ENCODE assay signal across 1 cellular context in genomic region chr16:82329504-82330192, GRCh38.
TF ChIP-seq lines count a peak whose summit lies in the region.

No MANE protein-coding gene starts in this region.

TF ChIP-seq in HepG2, 621 proteins besides CTCF, POLR2A, EP300 and RAD21 (continued from another document and continues in another):
- TF ChIP-seq RERE (CRISPR knock-in tag; IDR thresholded peaks at IDR 0.05; ENCODE audit: low read depth) (no peak; the same call in 1 of the 2 replicates), KLF13 (CRISPR knock-in tag; IDR thresholded peaks at IDR 0.05) (no peak), HMGXB4 (CRISPR knock-in tag; IDR thresholded peaks at IDR 0.05; ENCODE audit: borderline replicate concordance in 1 of 2, low read depth in 1 of 2) (no peak), ZNF558 (CRISPR knock-in tag; IDR thresholded peaks at IDR 0.05; ENCODE audit: borderline replicate concordance) (no peak), ZSCAN31 (CRISPR knock-in tag; IDR thresholded peaks at IDR 0.05; ENCODE audit: low read depth) (no peak), CBX5 (CRISPR knock-in tag; IDR thresholded peaks at IDR 0.05; ENCODE audit: borderline replicate concordance) (peak; percentile 84; the same call in 1 of the 2 replicates), U2AF2 (IDR thresholded peaks at IDR 0.05; ENCODE audit: low read depth, low read length) (no peak), ZNF317 (CRISPR knock-in tag; IDR thresholded peaks at IDR 0.05) (peak; percentile 52; the same call in 1 of the 2 replicates), TRIM22 (IDR thresholded peaks at IDR 0.05) (no peak), ZBTB34 (CRISPR knock-in tag; IDR thresholded peaks at IDR 0.05) (no peak), SETDB1 (CRISPR knock-in tag; IDR thresholded peaks at IDR 0.05; ENCODE audit: borderline replicate concordance) (no peak), SYNCRIP (IDR thresholded peaks at IDR 0.05; ENCODE audit: insufficient read depth, low read depth, low read length) (no peak), RXRB (CRISPR knock-in tag; IDR thresholded peaks at IDR 0.05; ENCODE audit: borderline replicate concordance) (peak; percentile 44), ZNF800 (CRISPR knock-in tag; IDR thresholded peaks at IDR 0.05) (no peak), ZBTB25 (CRISPR knock-in tag; IDR thresholded peaks at IDR 0.05) (no peak), ZNF839 (CRISPR knock-in tag; IDR thresholded peaks at IDR 0.05; ENCODE audit: borderline replicate concordance) (no peak), STAT5B (CRISPR knock-in tag; IDR thresholded peaks at IDR 0.05) (no peak), THAP9 (CRISPR knock-in tag; IDR thresholded peaks at IDR 0.05; ENCODE audit: borderline replicate concordance) (no peak), ZNF280B (CRISPR knock-in tag; IDR thresholded peaks at IDR 0.05; ENCODE audit: borderline replicate concordance) (no peak), SP2 (CRISPR knock-in tag; IDR thresholded peaks at IDR 0.05) (no peak), FIP1L1 (IDR thresholded peaks at IDR 0.05; ENCODE audit: borderline replicate concordance, insufficient read depth, low read depth, low read length) (no peak), ZBTB43 (CRISPR knock-in tag; conservative IDR thresholded peaks at IDR 0.05) (no peak), PTBP1 (IDR thresholded peaks at IDR 0.05; ENCODE audit: low read depth, low read length, poor library complexity, severe bottlenecking) (no peak), ZNF180 (CRISPR knock-in tag; IDR thresholded peaks at IDR 0.05; ENCODE audit: borderline replicate concordance, low read depth) (no peak), KLF12 (CRISPR knock-in tag; IDR thresholded peaks at IDR 0.05; ENCODE audit: borderline replicate concordance) (no peak), THRA (CRISPR knock-in tag; IDR thresholded peaks at IDR 0.05; ENCODE audit: borderline replicate concordance) (no peak; the same call in 1 of the 2 replicates), RBAK (CRISPR knock-in tag; IDR thresholded peaks at IDR 0.05) (0 out of 2 replicates have a peak, but pooled peaks have one; percentile 34), WIZ (CRISPR knock-in tag; IDR thresholded peaks at IDR 0.05) (no peak), ZC3H4 (CRISPR knock-in tag; IDR thresholded peaks at IDR 0.05; ENCODE audit: borderline replicate concordance) (no peak), MED1 (CRISPR knock-in tag; IDR thresholded peaks at IDR 0.05) (0 out of 2 replicates have a peak, but pooled peaks have one; percentile 29), JDP2 (CRISPR knock-in tag; IDR thresholded peaks at IDR 0.05; ENCODE audit: borderline replicate concordance) (no peak), ETV5 (CRISPR knock-in tag; IDR thresholded peaks at IDR 0.05; ENCODE audit: borderline replicate concordance) (no peak; the same call in 1 of the 2 replicates), CEBPB (IDR thresholded peaks at IDR 0.05; ENCODE audit: borderline replicate concordance, low read depth, low read length) (peak; percentile 54; the same call in 1 of the 2 replicates), NFKBIZ (CRISPR knock-in tag; IDR thresholded peaks at IDR 0.05) (no peak), IRF9 (CRISPR knock-in tag; IDR thresholded peaks at IDR 0.05; ENCODE audit: borderline replicate concordance) (no peak)
